ENCODE assay signal across 1 cellular context in genomic region chr17:50347087-50347893, GRCh38.
A peak's percentile ranks its signal among the peaks of the same experiment; 100 is the strongest.
TF ChIP-seq lines count a peak whose summit lies in the region.

No MANE protein-coding gene starts in this region.

TF ChIP-seq in HepG2, 621 proteins besides CTCF, POLR2A, EP300 and RAD21 (continues in another document):
- TF ChIP-seq HNF4G (IDR thresholded peaks at IDR 0.05; ENCODE audit: borderline replicate concordance, low read depth, low read length) (no peak), HNF4G (CRISPR knock-in tag; IDR thresholded peaks at IDR 0.05; ENCODE audit: borderline replicate concordance, low read depth) (0 out of 2 replicates have a peak, but pooled peaks have one; percentile 27), ZBTB37 (CRISPR knock-in tag; IDR thresholded peaks at IDR 0.05) (no peak), BORCS8-MEF2B (CRISPR knock-in tag; IDR thresholded peaks at IDR 0.05) (no peak), ZFP36 (IDR thresholded peaks at IDR 0.05; ENCODE audit: borderline replicate concordance, low read depth, low read length, partially characterized antibody) (no peak), ZUFSP (CRISPR knock-in tag; IDR thresholded peaks at IDR 0.05; ENCODE audit: borderline replicate concordance) (no peak), RFXANK (CRISPR knock-in tag; IDR thresholded peaks at IDR 0.05) (no peak), GZF1 (CRISPR knock-in tag; IDR thresholded peaks at IDR 0.05) (0 out of 2 replicates have a peak, but pooled peaks have one; percentile 12), YEATS2 (CRISPR knock-in tag; IDR thresholded peaks at IDR 0.05; ENCODE audit: borderline replicate concordance) (no peak), SSRP1 (CRISPR knock-in tag; IDR thresholded peaks at IDR 0.05) (no peak), NR2F6 (IDR thresholded peaks at IDR 0.05) (no peak), NR2F6 (CRISPR knock-in tag; IDR thresholded peaks at IDR 0.05) (no peak), ZNF605 (CRISPR knock-in tag; IDR thresholded peaks at IDR 0.05) (no peak), KAT8 (CRISPR knock-in tag; IDR thresholded peaks at IDR 0.05) (no peak), ZNF33B (CRISPR knock-in tag; IDR thresholded peaks at IDR 0.05) (no peak), ARID4A (CRISPR knock-in tag; IDR thresholded peaks at IDR 0.05; ENCODE audit: borderline replicate concordance) (no peak), ARID2 (CRISPR knock-in tag; IDR thresholded peaks at IDR 0.05; ENCODE audit: borderline replicate concordance) (no peak), HOXA3 (CRISPR knock-in tag; IDR thresholded peaks at IDR 0.05) (no peak), TBL1XR1 (IDR thresholded peaks at IDR 0.05; ENCODE audit: borderline replicate concordance, low read length, partially characterized antibody) (no peak), SRSF1 (optimal IDR thresholded peaks at IDR 0.05; ENCODE audit: low read depth, low read length) (peak; percentile 17), ZNF136 (CRISPR knock-in tag; IDR thresholded peaks at IDR 0.05; ENCODE audit: low read depth) (no peak), GMEB1 (CRISPR knock-in tag; IDR thresholded peaks at IDR 0.05; ENCODE audit: borderline replicate concordance) (no peak), ZNF563 (CRISPR knock-in tag; IDR thresholded peaks at IDR 0.05) (no peak), HHEX (CRISPR knock-in tag; IDR thresholded peaks at IDR 0.05) (no peak), ZC3H4 (CRISPR knock-in tag; IDR thresholded peaks at IDR 0.05; ENCODE audit: borderline replicate concordance) (no peak), RNF219 (CRISPR knock-in tag; IDR thresholded peaks at IDR 0.05) (no peak), JDP2 (CRISPR knock-in tag; IDR thresholded peaks at IDR 0.05; ENCODE audit: borderline replicate concordance) (no peak), HOXA5 (CRISPR knock-in tag; IDR thresholded peaks at IDR 0.05) (no peak), SUZ12 (IDR thresholded peaks at IDR 0.05; ENCODE audit: low read depth, low read length) (no peak), ZNF282 (IDR thresholded peaks at IDR 0.05; ENCODE audit: partially characterized antibody) (no peak), ZNF253 (CRISPR knock-in tag; IDR thresholded peaks at IDR 0.05; ENCODE audit: borderline replicate concordance) (no peak), ZNF773 (CRISPR knock-in tag; IDR thresholded peaks at IDR 0.05; ENCODE audit: borderline replicate concordance) (no peak)
- TF ChIP-seq, protein P1, sequence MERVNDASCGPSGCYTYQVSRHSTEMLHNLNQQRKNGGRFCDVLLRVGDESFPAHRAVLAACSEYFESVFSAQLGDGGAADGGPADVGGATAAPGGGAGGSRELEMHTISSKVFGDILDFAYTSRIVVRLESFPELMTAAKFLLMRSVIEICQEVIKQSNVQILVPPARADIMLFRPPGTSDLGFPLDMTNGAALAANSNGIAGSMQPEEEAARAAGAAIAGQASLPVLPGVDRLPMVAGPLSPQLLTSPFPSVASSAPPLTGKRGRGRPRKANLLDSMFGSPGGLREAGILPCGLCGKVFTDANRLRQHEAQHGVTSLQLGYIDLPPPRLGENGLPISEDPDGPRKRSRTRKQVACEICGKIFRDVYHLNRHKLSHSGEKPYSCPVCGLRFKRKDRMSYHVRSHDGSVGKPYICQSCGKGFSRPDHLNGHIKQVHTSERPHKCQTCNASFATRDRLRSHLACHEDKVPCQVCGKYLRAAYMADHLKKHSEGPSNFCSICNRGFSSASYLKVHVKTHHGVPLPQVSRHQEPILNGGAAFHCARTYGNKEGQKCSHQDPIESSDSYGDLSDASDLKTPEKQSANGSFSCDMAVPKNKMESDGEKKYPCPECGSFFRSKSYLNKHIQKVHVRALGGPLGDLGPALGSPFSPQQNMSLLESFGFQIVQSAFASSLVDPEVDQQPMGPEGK (CRISPR knock-in tag; IDR thresholded peaks at IDR 0.05): 0 out of 2 replicates have a peak, but pooled peaks have one; percentile 20
- TF ChIP-seq, protein P2, sequence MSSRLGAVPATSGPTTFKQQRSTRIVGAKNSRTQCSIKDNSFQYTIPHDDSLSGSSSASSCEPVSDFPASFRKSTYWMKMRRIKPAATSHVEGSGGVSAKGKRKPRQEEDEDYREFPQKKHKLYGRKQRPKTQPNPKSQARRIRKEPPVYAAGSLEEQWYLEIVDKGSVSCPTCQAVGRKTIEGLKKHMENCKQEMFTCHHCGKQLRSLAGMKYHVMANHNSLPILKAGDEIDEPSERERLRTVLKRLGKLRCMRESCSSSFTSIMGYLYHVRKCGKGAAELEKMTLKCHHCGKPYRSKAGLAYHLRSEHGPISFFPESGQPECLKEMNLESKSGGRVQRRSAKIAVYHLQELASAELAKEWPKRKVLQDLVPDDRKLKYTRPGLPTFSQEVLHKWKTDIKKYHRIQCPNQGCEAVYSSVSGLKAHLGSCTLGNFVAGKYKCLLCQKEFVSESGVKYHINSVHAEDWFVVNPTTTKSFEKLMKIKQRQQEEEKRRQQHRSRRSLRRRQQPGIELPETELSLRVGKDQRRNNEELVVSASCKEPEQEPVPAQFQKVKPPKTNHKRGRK (CRISPR knock-in tag; IDR thresholded peaks at IDR 0.05): no peak
- TF ChIP-seq, protein P3, sequence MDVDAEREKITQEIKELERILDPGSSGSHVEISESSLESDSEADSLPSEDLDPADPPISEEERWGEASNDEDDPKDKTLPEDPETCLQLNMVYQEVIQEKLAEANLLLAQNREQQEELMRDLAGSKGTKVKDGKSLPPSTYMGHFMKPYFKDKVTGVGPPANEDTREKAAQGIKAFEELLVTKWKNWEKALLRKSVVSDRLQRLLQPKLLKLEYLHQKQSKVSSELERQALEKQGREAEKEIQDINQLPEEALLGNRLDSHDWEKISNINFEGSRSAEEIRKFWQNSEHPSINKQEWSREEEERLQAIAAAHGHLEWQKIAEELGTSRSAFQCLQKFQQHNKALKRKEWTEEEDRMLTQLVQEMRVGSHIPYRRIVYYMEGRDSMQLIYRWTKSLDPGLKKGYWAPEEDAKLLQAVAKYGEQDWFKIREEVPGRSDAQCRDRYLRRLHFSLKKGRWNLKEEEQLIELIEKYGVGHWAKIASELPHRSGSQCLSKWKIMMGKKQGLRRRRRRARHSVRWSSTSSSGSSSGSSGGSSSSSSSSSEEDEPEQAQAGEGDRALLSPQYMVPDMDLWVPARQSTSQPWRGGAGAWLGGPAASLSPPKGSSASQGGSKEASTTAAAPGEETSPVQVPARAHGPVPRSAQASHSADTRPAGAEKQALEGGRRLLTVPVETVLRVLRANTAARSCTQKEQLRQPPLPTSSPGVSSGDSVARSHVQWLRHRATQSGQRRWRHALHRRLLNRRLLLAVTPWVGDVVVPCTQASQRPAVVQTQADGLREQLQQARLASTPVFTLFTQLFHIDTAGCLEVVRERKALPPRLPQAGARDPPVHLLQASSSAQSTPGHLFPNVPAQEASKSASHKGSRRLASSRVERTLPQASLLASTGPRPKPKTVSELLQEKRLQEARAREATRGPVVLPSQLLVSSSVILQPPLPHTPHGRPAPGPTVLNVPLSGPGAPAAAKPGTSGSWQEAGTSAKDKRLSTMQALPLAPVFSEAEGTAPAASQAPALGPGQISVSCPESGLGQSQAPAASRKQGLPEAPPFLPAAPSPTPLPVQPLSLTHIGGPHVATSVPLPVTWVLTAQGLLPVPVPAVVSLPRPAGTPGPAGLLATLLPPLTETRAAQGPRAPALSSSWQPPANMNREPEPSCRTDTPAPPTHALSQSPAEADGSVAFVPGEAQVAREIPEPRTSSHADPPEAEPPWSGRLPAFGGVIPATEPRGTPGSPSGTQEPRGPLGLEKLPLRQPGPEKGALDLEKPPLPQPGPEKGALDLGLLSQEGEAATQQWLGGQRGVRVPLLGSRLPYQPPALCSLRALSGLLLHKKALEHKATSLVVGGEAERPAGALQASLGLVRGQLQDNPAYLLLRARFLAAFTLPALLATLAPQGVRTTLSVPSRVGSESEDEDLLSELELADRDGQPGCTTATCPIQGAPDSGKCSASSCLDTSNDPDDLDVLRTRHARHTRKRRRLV (CRISPR knock-in tag; IDR thresholded peaks at IDR 0.05): no peak
- TF ChIP-seq, protein P4, sequence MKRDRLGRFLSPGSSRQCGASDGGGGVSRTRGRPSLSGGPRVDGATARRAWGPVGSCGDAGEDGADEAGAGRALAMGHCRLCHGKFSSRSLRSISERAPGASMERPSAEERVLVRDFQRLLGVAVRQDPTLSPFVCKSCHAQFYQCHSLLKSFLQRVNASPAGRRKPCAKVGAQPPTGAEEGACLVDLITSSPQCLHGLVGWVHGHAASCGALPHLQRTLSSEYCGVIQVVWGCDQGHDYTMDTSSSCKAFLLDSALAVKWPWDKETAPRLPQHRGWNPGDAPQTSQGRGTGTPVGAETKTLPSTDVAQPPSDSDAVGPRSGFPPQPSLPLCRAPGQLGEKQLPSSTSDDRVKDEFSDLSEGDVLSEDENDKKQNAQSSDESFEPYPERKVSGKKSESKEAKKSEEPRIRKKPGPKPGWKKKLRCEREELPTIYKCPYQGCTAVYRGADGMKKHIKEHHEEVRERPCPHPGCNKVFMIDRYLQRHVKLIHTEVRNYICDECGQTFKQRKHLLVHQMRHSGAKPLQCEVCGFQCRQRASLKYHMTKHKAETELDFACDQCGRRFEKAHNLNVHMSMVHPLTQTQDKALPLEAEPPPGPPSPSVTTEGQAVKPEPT (CRISPR knock-in tag; IDR thresholded peaks at IDR 0.05; ENCODE audit: low read depth): no peak
